In genomic region chr12:23333938-23334337, GRCh38 we compare ENCODE assay signal across 24 cellular contexts.
DNase-seq lines count a peak whose midpoint lies in the region; ATAC-seq, FAIRE-seq and TF ChIP-seq lines count a peak whose summit lies in the region.
"Had no signal": no experiment of that assay in that cellular context is flagged by ENCODE, and none has a peak within 500 bp of the region (broad histone marks: within the 10 kb centered on the region; RNA-seq: fewer than 3 reads in every experiment).

No MANE protein-coding gene starts in this region.

- H3K9me1 ChIP-seq in K562 (ENCODE audit: control insufficient read depth, insufficient read depth, low read length): no peaks in the 10 kb centered on the region

- BruUV-seq in K562 (replicated peaks; lab: Mats Ljungman, UMichigan) (no TSS peak), PC-9 (replicated peaks; lab: Mats Ljungman, UMichigan) (no TSS peak)

- in situ Hi-C loops in K562 (cut with MboI): no loop called here

- H3K4me1 ChIP-seq in HEK293 (ENCODE audit: control insufficient read depth, insufficient read depth, low read length) (no peaks in the 10 kb centered on the region), K562 (replicated peaks in 1 of 2; ENCODE audit: control insufficient read depth in 2 of 2, insufficient read depth in 2 of 2, low read length in 2 of 2) (no peaks in the 10 kb centered on the region), kidney (ENCODE audit: control insufficient read depth in 1 of 2, insufficient read depth in 1 of 2, low read depth in 1 of 2, low read length in 2 of 2) (no peaks in the 10 kb centered on the region), PC-9 (replicated peaks; ENCODE audit: insufficient read depth) (no peaks in the 10 kb centered on the region)
- H3K4me1 ChIP-seq: A549; BLaER1 treated with 17β-estradiol and CSF1 and Interleukin-3, amounts not matched to agents 10 nM and 100 nM had no signal

- intact Hi-C loops in K562 (cut with micrococcal nuclease): no loop called here
- intact Hi-C loops in kidney (cut with DNase I): no loop called here
- intact Hi-C loops in PC-9 (cut with micrococcal nuclease; ENCODE audit: unreplicated experiment): no loop called here

- no peaks in the 10 kb centered on the region for H3K27me3 ChIP-seq in K562 (ENCODE audit: control insufficient read depth in 2 of 2, insufficient read depth in 2 of 2, low read length in 2 of 2)
- no peaks in the 10 kb centered on the region for H3K27me3 ChIP-seq in PC-9 (ENCODE audit: insufficient read depth, low read depth)
- H3K27me3 ChIP-seq: BLaER1 treated with 17β-estradiol and CSF1 and Interleukin-3, amounts not matched to agents 10 nM and 100 nM had no signal

- no peak for TF ChIP-seq POLR2A in K562 (conservative IDR thresholded peaks at IDR 0.05)

- H3K9ac ChIP-seq in K562 (ENCODE audit: insufficient read depth in 1 of 2, low read depth in 2 of 2, low read length in 2 of 2) (no peak overlapping the region), kidney (ENCODE audit: low read length in 2 of 2) (no peak overlapping the region)
- H3K9ac ChIP-seq: BLaER1 treated with 17β-estradiol and CSF1 and Interleukin-3, amounts not matched to agents 10 nM and 100 nM had no signal

- H3K9me2 ChIP-seq in PC-9 (ENCODE audit: insufficient read depth): no peaks in the 10 kb centered on the region

- CTCF ChIA-PET in HEK293 (lab: Yijun Ruan, JAX) (no interaction called here), K562 (lab: Yijun Ruan, JAX; ENCODE audit: low intra/inter-chr PET ratio) (no interaction called here), PC-9 (lab: Charles Lee) (no interaction called here)

- H3K36me3 ChIP-seq in HEK293 (ENCODE audit: control insufficient read depth in 2 of 2, insufficient read depth in 1 of 2, low read length in 2 of 2) (no peaks in the 10 kb centered on the region), K562 (ENCODE audit: control insufficient read depth, insufficient read depth, low read length) (no peaks in the 10 kb centered on the region), kidney (ENCODE audit: control insufficient read depth in 1 of 2, insufficient read depth in 2 of 2, low read length in 2 of 2) (no peaks in the 10 kb centered on the region), PC-9 (ENCODE audit: low read depth) (no peaks in the 10 kb centered on the region)
- H3K36me3 ChIP-seq: BLaER1 treated with 17β-estradiol and CSF1 and Interleukin-3, amounts not matched to agents 10 nM and 100 nM had no signal

- TF ChIP-seq CTCF in HEK293 (tag by site-specific recombination; IDR thresholded peaks at IDR 0.05) (no peak), K562 (IDR thresholded peaks at IDR 0.05 in 2 of 3, conservative IDR thresholded peaks at IDR 0.05 in 1 of 3; ENCODE audit: insufficient read depth in 2 of 3, low read depth in 1 of 3, low read length in 3 of 3) (no peak), kidney (IDR thresholded peaks at IDR 0.05; ENCODE audit: borderline replicate concordance, extremely low read depth, insufficient read depth) (no peak), PC-9 (conservative IDR thresholded peaks at IDR 0.05) (no peak)

- H4K20me1 ChIP-seq in K562 (replicated peaks; ENCODE audit: control insufficient read depth, insufficient read depth, low read length) (no peaks in the 10 kb centered on the region), PC-9 (ENCODE audit: insufficient read depth) (no peaks in the 10 kb centered on the region)
- H4K20me1 ChIP-seq: BLaER1 treated with 17β-estradiol and CSF1 and Interleukin-3, amounts not matched to agents 10 nM and 100 nM had no signal

- 68% methylated on average over 2 of the region's 2 CpGs for WGBS in K562 (ENCODE audit: insufficient coverage, low coverage, missing lambda C conversion rate)

- DNase-seq in K562 (ENCODE audit: extremely low read depth in 1 of 4, low spot score in 3 of 4): no peak
- DNase-seq in kidney: no peak
- DNase-seq in activated CD4-positive, alpha-beta T cell treated with anti-CD3 and anti-CD28 coated beads, Interleukin-2, amount 50 U/mL, for 4 hours: no peak
- DNase-seq in PC-9: no peak
- DNase-seq: 8988T; AML-193; CD4-positive, alpha-beta T cell; CD8-positive, alpha-beta T cell; COR-L47; DMS 273 treated with DMSO at 0.1 percent for 48 hours; DMS153; DMS53; DMS79; DND-41; EL; GDM1 had no signal

- no peak overlapping the region for H2AFZ ChIP-seq in K562 (ENCODE audit: low read depth, low read length)
- no peak overlapping the region for H2AFZ ChIP-seq in PC-9

- POLR2A ChIA-PET in HEK293 (lab: Yijun Ruan, JAX): no interaction called here
- POLR2A ChIA-PET in K562 (lab: Yijun Ruan, JAX): no interaction called here
- POLR2A ChIA-PET in PC-9 (lab: Charles Lee; ENCODE audit: unreplicated experiment): no interaction called here

- H3K27ac ChIP-seq in HEK293 (ENCODE audit: extremely low read depth, low read depth, low read length): no peak overlapping the region
- no peak overlapping the region for H3K27ac ChIP-seq in K562 (ENCODE audit: extremely low read depth, low read depth, low read length)
- no peak overlapping the region for H3K27ac ChIP-seq in kidney (ENCODE audit: low read depth in 2 of 2, low read length in 2 of 2)
- H3K27ac ChIP-seq in PC-9: no peak overlapping the region
- H3K27ac ChIP-seq: A549; BLaER1 treated with 17β-estradiol and CSF1 and Interleukin-3, amounts not matched to agents 10 nM and 100 nM; C4-2B had no signal

- H3K79me2 ChIP-seq in K562 (ENCODE audit: control insufficient read depth, insufficient read depth, low read length) (no peaks in the 10 kb centered on the region), PC-9 (ENCODE audit: low read depth) (no peaks in the 10 kb centered on the region)

- H3K9me3 ChIP-seq in HEK293 (ENCODE audit: control insufficient read depth, insufficient read depth, low read depth, low read length): no peaks in the 10 kb centered on the region
- H3K9me3 ChIP-seq in K562 (replicated peaks; ENCODE audit: control insufficient read depth, insufficient read depth, low read depth, low read length): no peaks in the 10 kb centered on the region
- H3K9me3 ChIP-seq in kidney (ENCODE audit: control insufficient read depth in 1 of 2, low read length in 2 of 2): no peaks in the 10 kb centered on the region
- H3K9me3 ChIP-seq in PC-9 (ENCODE audit: insufficient read depth, low read depth): no peaks in the 10 kb centered on the region
- H3K9me3 ChIP-seq: A549; BLaER1 treated with 17β-estradiol and CSF1 and Interleukin-3, amounts not matched to agents 10 nM and 100 nM had no signal

- H3K4me3 ChIP-seq in HEK293 (ENCODE audit: low read depth, low read length) (no peak overlapping the region), K562 (no peak overlapping the region), kidney (ENCODE audit: low read length in 2 of 2) (no peak overlapping the region), PC-9 (no peak overlapping the region)
- H3K4me3 ChIP-seq: A549; BLaER1 treated with 17β-estradiol and CSF1 and Interleukin-3, amounts not matched to agents 10 nM and 100 nM had no signal

- no peak for TF ChIP-seq RAD21 in K562 (CRISPR knock-in tag; conservative IDR thresholded peaks at IDR 0.05 in 1 of 2, IDR thresholded peaks at IDR 0.05 in 1 of 2)

- ATAC-seq in K562 (no peak), HG03108 (IDR thresholded peaks at IDR 0.05; ENCODE audit: unreplicated experiment) (no peak)
- ATAC-seq: A549; CD8-positive, alpha-beta T cell had no signal

- FAIRE-seq in A204.1 (lab: Jason Lieb, UNC): peak; percentile 37
- no peak for FAIRE-seq in K562 (lab: Jason Lieb, UNC)
- FAIRE-seq in kidney (lab: Jason Lieb, UNC): peak; percentile 68
- FAIRE-seq: A549, GM12891, GM19239 had no signal

- H3K4me2 ChIP-seq in K562 (ENCODE audit: insufficient read depth, low read length) (no peak overlapping the region), PC-9 (no peak overlapping the region)
- H3K4me2 ChIP-seq: A549; BLaER1 treated with 17β-estradiol and CSF1 and Interleukin-3, amounts not matched to agents 10 nM and 100 nM had no signal

- TF ChIP-seq EP300 in K562 (IDR thresholded peaks at IDR 0.05; ENCODE audit: low read length): no peak

- H3F3A ChIP-seq in PC-9 (ENCODE audit: insufficient read depth, low read depth): no peaks in the 10 kb centered on the region

TF ChIP-seq in HEK293, 187 proteins besides CTCF, POLR2A, EP300 and RAD21:
- TF ChIP-seq ZSCAN16 (tag by site-specific recombination; IDR thresholded peaks at IDR 0.05) (no peak), ZBTB17 (tag by site-specific recombination; IDR thresholded peaks at IDR 0.05) (no peak), ATF2 (tag by site-specific recombination; IDR thresholded peaks at IDR 0.05; ENCODE audit: low read depth) (peak; percentile 69; the same call in 1 of the 2 replicates)
TF ChIP-seq in HEK293: peak in this region for 1.

TF ChIP-seq in K562, 482 proteins besides CTCF, POLR2A, EP300 and RAD21 (continues in another document):
- TF ChIP-seq ATF7 (IDR thresholded peaks at IDR 0.05) (0 out of 2 replicates have a peak, but pooled peaks have one; percentile 21), USF1 (CRISPR knock-in tag; IDR thresholded peaks at IDR 0.05) (no peak), SNRNP70 (optimal IDR thresholded peaks at IDR 0.05; ENCODE audit: low read depth, low read length) (no peak), MAFF (IDR thresholded peaks at IDR 0.05; ENCODE audit: low read length) (no peak), HNRNPUL1 (IDR thresholded peaks at IDR 0.05; ENCODE audit: low read length) (no peak), IRF9 (tag; IDR thresholded peaks at IDR 0.05) (no peak), ZBTB1 (CRISPR knock-in tag; IDR thresholded peaks at IDR 0.05; ENCODE audit: borderline replicate concordance, low read depth) (no peak)
